In the genomic region with DNA sequence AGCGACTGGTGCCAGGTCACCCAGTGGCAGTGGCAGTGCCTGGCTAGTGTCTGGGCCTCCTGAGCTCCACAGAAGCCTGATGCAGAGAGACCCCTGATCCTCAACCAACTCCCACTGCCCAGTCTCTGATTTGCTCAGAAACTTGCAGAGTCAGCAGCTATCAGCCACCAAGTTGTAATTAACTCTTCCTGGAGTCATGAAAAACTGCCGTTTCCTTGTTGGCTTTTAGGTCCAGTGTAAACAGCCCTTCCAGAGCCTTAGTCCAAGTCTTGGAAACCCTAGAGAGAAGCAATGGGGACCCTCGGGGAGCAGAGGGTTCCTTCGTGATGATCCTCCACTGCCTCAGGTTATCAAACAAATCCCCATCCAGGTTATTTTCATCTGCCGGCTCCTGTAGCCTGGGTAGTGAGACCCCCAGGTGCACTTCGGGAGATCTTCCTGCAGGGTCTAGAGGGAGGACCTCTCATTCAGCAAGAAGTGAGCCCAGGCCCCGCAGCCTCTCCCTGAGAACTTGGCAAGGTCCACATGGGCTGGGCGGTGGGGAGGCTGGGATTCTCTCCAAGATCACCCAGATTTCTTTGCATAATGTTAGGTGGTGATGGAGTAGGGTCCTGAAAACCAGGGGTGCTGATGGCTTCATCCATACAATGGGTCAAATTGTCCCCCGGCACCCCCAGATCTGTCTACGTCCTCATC, we compare ENCODE assay signal across 24 cellular contexts.
"Had no signal": no experiment of that assay in that cellular context is flagged by ENCODE, and none has a peak within 500 bp of the region (broad histone marks: within the 10 kb centered on the region; RNA-seq: fewer than 3 reads in every experiment).

No MANE protein-coding gene starts in this region.

- H3K4me3 Mint-ChIP-seq: activated CD4-positive, alpha-beta memory T cell treated with anti-CD3 and anti-CD28 coated beads for 36 hours; activated CD4-positive, alpha-beta T cell treated with anti-CD3 and anti-CD28 coated beads, Interleukin-2, amount 10 ng/mL, durations not matched to agents 24 days and 14 days; activated naive CD4-positive, alpha-beta T cell treated with anti-CD3 and anti-CD28 coated beads, Interleukin-2, amount 10 ng/mL, durations not matched to agents 7 days and 5 days; activated T-cell treated with anti-CD3 and anti-CD28 coated beads, Interleukin-2, amount 50 U/mL, for 24 hours; dendritic cell treated with granulocyte-macrophage colony-stimulating factor and Interleukin-4, amounts not matched to agents 40 ng/mL and 50 ng/mL, for 4 days; endodermal cell; T-helper 1 cell treated with Interleukin-12 subunit alpha and Interleukin-12 subunit beta and Interleukin-4 antibody, amounts not matched to agents 30 μg/mL and 1 μg/mL, for 36 hours had no signal

- H3K27ac ChIP-seq: breast epithelium, parathyroid adenoma, tibial nerve, WERI-Rb-1 had no signal

- H3K9me3 Mint-ChIP-seq: activated CD4-positive, alpha-beta T cell treated with anti-CD3 and anti-CD28 coated beads, Interleukin-2, amount 10 ng/mL, durations not matched to agents 24 days and 14 days; dendritic cell treated with granulocyte-macrophage colony-stimulating factor and Interleukin-4, amounts not matched to agents 40 ng/mL and 50 ng/mL, for 4 days; T-helper 1 cell treated with Interleukin-12 subunit alpha and Interleukin-12 subunit beta and Interleukin-4 antibody, amounts not matched to agents 30 μg/mL and 1 μg/mL, for 36 hours had no signal

- H3K36me3 ChIP-seq: breast epithelium, tibial nerve, WERI-Rb-1 had no signal

- ATAC-seq: activated CD4-positive, CD25-positive, alpha-beta regulatory T cell treated with anti-CD3 and anti-CD28 coated beads, Interleukin-2, amount 50 U/mL, for 24 hours; esophagus mucosa; left ventricle myocardium superior; right cardiac atrium had no signal

- H3K4me1 Mint-ChIP-seq: activated CD4-positive, alpha-beta T cell treated with anti-CD3 and anti-CD28 coated beads, Interleukin-2, amount 10 ng/mL, durations not matched to agents 24 days and 14 days; endodermal cell had no signal

- DNase-seq: activated CD4-positive, alpha-beta memory T cell treated with anti-CD3 and anti-CD28 coated beads for 36 hours; activated CD4-positive, alpha-beta T cell treated with anti-CD3 and anti-CD28 coated beads, Interleukin-2, amount 10 ng/mL, durations not matched to agents 24 days and 14 days; activated CD8-positive, alpha-beta memory T cell treated with anti-CD3 and anti-CD28 coated beads, Interleukin-2, amount 50 U/mL, for 48 hours; activated gamma-delta T cell; activated naive CD4-positive, alpha-beta T cell treated with anti-CD3 and anti-CD28 coated beads, Interleukin-2, amount 10 ng/mL, durations not matched to agents 7 days and 5 days; activated T-cell treated with anti-CD3 and anti-CD28 coated beads, Interleukin-2, amount 50 U/mL, for 24 hours; central memory CD4-positive, alpha-beta T cell; endodermal cell; foreskin fibroblast; left ventricle myocardium superior; mammary epithelial cell; nucleus accumbens; right cardiac atrium; stimulated activated CD4-positive, alpha-beta T cell treated with anti-CD3 and anti-CD28 coated beads, Interleukin-2, amount 100 ng/mL, for 48 hours; stimulated activated naive CD4-positive, alpha-beta T cell treated with Interleukin-2 at 50 U/mL for 16 hours; T-helper 9 cell had no signal

- H3K4me1 ChIP-seq: breast epithelium, parathyroid adenoma had no signal

- H3K9ac ChIP-seq: parathyroid adenoma had no signal

- H3K27ac Mint-ChIP-seq: activated CD4-positive, alpha-beta memory T cell treated with anti-CD3 and anti-CD28 coated beads for 36 hours; activated CD4-positive, alpha-beta T cell treated with anti-CD3 and anti-CD28 coated beads, Interleukin-2, amount 10 ng/mL, durations not matched to agents 24 days and 14 days; activated naive CD4-positive, alpha-beta T cell treated with anti-CD3 and anti-CD28 coated beads, Interleukin-2, amount 10 ng/mL, durations not matched to agents 7 days and 5 days; activated T-cell treated with anti-CD3 and anti-CD28 coated beads, Interleukin-2, amount 50 U/mL, for 24 hours; dendritic cell treated with granulocyte-macrophage colony-stimulating factor and Interleukin-4, amounts not matched to agents 40 ng/mL and 50 ng/mL, for 4 days; endodermal cell; T-helper 1 cell treated with Interleukin-12 subunit alpha and Interleukin-12 subunit beta and Interleukin-4 antibody, amounts not matched to agents 30 μg/mL and 1 μg/mL, for 36 hours had no signal

- H3K4me3 ChIP-seq: breast epithelium, tibial nerve had no signal

- H3K36me3 Mint-ChIP-seq: activated naive CD4-positive, alpha-beta T cell treated with anti-CD3 and anti-CD28 coated beads, Interleukin-2, amount 10 ng/mL, durations not matched to agents 7 days and 5 days had no signal

- H2AFZ ChIP-seq: parathyroid adenoma had no signal

- H3K27me3 ChIP-seq: tibial nerve had no signal
